In the genomic region with DNA sequence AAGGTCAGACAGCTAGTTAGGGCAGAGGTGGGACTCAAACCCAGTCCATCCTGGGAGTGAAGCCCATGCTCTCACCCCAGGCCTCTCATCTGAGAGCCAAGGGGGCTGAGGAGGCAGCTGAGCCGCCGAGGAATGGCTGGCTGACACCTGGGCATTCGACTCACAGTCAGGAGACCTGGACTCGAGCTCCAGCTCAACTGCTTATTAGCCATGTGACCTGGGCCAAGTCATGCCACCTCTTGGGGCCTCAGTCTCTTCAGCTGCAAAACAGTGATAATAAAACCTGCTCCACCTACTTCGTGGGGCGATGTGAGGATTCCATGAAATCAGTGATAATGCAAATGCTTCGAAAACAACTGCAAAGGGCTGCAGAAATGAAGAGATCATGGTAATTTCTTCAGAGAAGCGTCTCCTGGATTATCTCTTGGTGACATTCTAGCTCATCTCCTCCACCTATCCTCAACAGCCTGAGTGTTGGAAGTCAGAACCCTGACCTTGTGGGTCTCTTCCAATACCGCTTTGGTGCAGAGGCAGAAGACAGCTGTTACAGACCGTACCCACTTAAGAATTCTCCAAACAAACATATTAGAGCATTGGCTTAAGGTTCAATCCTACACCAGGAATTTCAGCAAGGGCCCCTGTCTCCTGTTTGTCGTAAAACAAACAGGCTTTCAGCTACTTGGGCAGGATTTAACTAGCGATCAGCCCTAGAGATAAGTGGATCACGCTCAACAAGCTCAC, we compare ENCODE assay signal across 1 cellular context.
TF ChIP-seq lines count a peak whose summit lies in the region.

No MANE protein-coding gene starts in this region.

TF ChIP-seq in K562, 482 proteins besides CTCF, POLR2A, EP300 and RAD21 (continued from another document):
- TF ChIP-seq, protein P1, sequence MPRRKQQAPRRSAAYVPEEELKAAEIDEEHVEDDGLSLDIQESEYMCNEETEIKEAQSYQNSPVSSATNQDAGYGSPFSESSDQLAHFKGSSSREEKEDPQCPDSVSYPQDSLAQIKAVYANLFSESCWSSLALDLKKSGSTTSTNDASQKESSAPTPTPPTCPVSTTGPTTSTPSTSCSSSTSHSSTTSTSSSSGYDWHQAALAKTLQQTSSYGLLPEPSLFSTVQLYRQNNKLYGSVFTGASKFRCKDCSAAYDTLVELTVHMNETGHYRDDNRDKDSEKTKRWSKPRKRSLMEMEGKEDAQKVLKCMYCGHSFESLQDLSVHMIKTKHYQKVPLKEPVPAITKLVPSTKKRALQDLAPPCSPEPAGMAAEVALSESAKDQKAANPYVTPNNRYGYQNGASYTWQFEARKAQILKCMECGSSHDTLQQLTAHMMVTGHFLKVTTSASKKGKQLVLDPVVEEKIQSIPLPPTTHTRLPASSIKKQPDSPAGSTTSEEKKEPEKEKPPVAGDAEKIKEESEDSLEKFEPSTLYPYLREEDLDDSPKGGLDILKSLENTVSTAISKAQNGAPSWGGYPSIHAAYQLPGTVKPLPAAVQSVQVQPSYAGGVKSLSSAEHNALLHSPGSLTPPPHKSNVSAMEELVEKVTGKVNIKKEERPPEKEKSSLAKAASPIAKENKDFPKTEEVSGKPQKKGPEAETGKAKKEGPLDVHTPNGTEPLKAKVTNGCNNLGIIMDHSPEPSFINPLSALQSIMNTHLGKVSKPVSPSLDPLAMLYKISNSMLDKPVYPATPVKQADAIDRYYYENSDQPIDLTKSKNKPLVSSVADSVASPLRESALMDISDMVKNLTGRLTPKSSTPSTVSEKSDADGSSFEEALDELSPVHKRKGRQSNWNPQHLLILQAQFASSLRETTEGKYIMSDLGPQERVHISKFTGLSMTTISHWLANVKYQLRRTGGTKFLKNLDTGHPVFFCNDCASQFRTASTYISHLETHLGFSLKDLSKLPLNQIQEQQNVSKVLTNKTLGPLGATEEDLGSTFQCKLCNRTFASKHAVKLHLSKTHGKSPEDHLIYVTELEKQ (CRISPR knock-in tag; IDR thresholded peaks at IDR 0.05): peak; percentile 44; the same call in 1 of the 2 replicates
- TF ChIP-seq EGR1 (conservative IDR thresholded peaks at IDR 0.05) (0 out of 2 replicates have a peak, but pooled peaks have one; percentile 12), TCF7L2 (IDR thresholded peaks at IDR 0.05; ENCODE audit: low read depth, low read length) (no peak), L3MBTL2 (IDR thresholded peaks at IDR 0.05) (peak; percentile 87), ZNF699 (CRISPR knock-in tag; IDR thresholded peaks at IDR 0.05; ENCODE audit: insufficient replicate concordance) (no peak), ZNF121 (CRISPR knock-in tag; conservative IDR thresholded peaks at IDR 0.05) (no peak), HOXB6 (CRISPR knock-in tag; IDR thresholded peaks at IDR 0.05; ENCODE audit: borderline replicate concordance) (no peak), ZNF253 (CRISPR knock-in tag; conservative IDR thresholded peaks at IDR 0.05) (no peak), ZNF584 (CRISPR knock-in tag; IDR thresholded peaks at IDR 0.05; ENCODE audit: low read depth) (no peak), HMGN3 (IDR thresholded peaks at IDR 0.05; ENCODE audit: borderline replicate concordance, extremely low read depth, insufficient read length, low read depth, low read length) (peak; percentile 86), ZNF778 (CRISPR knock-in tag; IDR thresholded peaks at IDR 0.05) (no peak), CBX2 (IDR thresholded peaks at IDR 0.05; ENCODE audit: insufficient read depth, low read length, poor library complexity, severe bottlenecking) (no peak), SP2 (IDR thresholded peaks at IDR 0.05; ENCODE audit: extremely low read depth, low read depth, low read length, poor library complexity, severe bottlenecking) (no peak), PTBP1 (IDR thresholded peaks at IDR 0.05; ENCODE audit: low read depth, low read length) (no peak), ELF2 (CRISPR knock-in tag; IDR thresholded peaks at IDR 0.05) (no peak; the same call in 1 of the 2 replicates)
- TF ChIP-seq, protein P2, sequence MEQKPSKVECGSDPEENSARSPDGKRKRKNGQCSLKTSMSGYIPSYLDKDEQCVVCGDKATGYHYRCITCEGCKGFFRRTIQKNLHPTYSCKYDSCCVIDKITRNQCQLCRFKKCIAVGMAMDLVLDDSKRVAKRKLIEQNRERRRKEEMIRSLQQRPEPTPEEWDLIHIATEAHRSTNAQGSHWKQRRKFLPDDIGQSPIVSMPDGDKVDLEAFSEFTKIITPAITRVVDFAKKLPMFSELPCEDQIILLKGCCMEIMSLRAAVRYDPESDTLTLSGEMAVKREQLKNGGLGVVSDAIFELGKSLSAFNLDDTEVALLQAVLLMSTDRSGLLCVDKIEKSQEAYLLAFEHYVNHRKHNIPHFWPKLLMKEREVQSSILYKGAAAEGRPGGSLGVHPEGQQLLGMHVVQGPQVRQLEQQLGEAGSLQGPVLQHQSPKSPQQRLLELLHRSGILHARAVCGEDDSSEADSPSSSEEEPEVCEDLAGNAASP (IDR thresholded peaks at IDR 0.05): no peak
- TF ChIP-seq, protein P3, sequence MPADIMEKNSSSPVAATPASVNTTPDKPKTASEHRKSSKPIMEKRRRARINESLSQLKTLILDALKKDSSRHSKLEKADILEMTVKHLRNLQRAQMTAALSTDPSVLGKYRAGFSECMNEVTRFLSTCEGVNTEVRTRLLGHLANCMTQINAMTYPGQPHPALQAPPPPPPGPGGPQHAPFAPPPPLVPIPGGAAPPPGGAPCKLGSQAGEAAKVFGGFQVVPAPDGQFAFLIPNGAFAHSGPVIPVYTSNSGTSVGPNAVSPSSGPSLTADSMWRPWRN (IDR thresholded peaks at IDR 0.05; ENCODE audit: low read depth): no peak
